In genomic region chr11:44208976-44209603, GRCh38 we compare ENCODE assay signal across 29 cellular contexts.
DNase-seq lines count a peak whose midpoint lies in the region; ATAC-seq, FAIRE-seq and TF ChIP-seq lines count a peak whose summit lies in the region.
"Had no signal": no experiment of that assay in that cellular context is flagged by ENCODE, and none has a peak within 500 bp of the region (broad histone marks: within the 10 kb centered on the region; RNA-seq: fewer than 3 reads in every experiment).

No MANE protein-coding gene starts in this region.

- H3K27ac Mint-ChIP-seq in astrocyte (ENCODE audit: unreplicated experiment) (no peak overlapping the region), GM23338 (no peak overlapping the region)
- H3K27ac Mint-ChIP-seq: activated CD8-positive, alpha-beta T cell treated with anti-CD3 and anti-CD28 coated beads for 36 hours; activated naive CD4-positive, alpha-beta T cell treated with anti-CD3 and anti-CD28 coated beads, Interleukin-2, amount 50 U/mL, for 24 hours; activated T-helper 2 cell treated with anti-CD3 and anti-CD28 coated beads, Interferon-gamma antibody, Interleukin-2, Interleukin-4, amounts not matched to agents 10 μg/mL and 5 μg/mL and 100 μg/mL, durations not matched to agents 14 hours and 24 hours and 36 hours had no signal

- H3K9me3 Mint-ChIP-seq in astrocyte (ENCODE audit: unreplicated experiment) (peaks cover 2% of the 10 kb centered on the region), GM23338 (peaks cover 8% of the 10 kb centered on the region; the same call in 2 of the 3 replicates)

- H3K4me3 ChIP-seq in astrocyte (ENCODE audit: insufficient read depth, low read depth, low read length) = no peak overlapping the region
- no peak overlapping the region for H3K4me3 ChIP-seq in osteoblast (ENCODE audit: insufficient read depth, low read length)
- no peak overlapping the region for H3K4me3 ChIP-seq in GM23338
- H3K4me3 ChIP-seq in HAP-1 = no peak overlapping the region
- H3K4me3 ChIP-seq: coronary artery, GM23248, left ventricle myocardium inferior, tibial artery had no signal

- H3K27me3 Mint-ChIP-seq in astrocyte (ENCODE audit: low read depth, unreplicated experiment) (no peaks in the 10 kb centered on the region), GM23338 (ENCODE audit: insufficient read depth, low read depth, poor library complexity) (no peaks in the 10 kb centered on the region)
- H3K27me3 Mint-ChIP-seq: activated CD8-positive, alpha-beta T cell treated with anti-CD3 and anti-CD28 coated beads for 36 hours; activated naive CD4-positive, alpha-beta T cell treated with anti-CD3 and anti-CD28 coated beads, Interleukin-2, amount 50 U/mL, for 24 hours had no signal

- H3K4me1 ChIP-seq in astrocyte (ENCODE audit: insufficient read depth, low read length) = no peaks in the 10 kb centered on the region
- peaks cover 13% of the 10 kb centered on the region for H3K4me1 ChIP-seq in osteoblast (ENCODE audit: insufficient read depth, low read length)
- H3K4me1 ChIP-seq in GM23338 (ENCODE audit: insufficient read depth) = no peaks in the 10 kb centered on the region
- H3K4me1 ChIP-seq in HAP-1 = no peaks in the 10 kb centered on the region
- H3K4me1 ChIP-seq: tibial artery had no signal

- no peaks in the 10 kb centered on the region for H3K79me2 ChIP-seq in astrocyte (ENCODE audit: insufficient read depth, low read length)
- no peaks in the 10 kb centered on the region for H3K79me2 ChIP-seq in osteoblast (ENCODE audit: insufficient read depth, low read length)
- H3K79me2 ChIP-seq in GM23338 (replicated peaks; ENCODE audit: insufficient read depth) = no peaks in the 10 kb centered on the region

- H3K4me1 Mint-ChIP-seq in astrocyte (ENCODE audit: low read depth, unreplicated experiment) (no peaks in the 10 kb centered on the region), GM23338 (no peaks in the 10 kb centered on the region)
- H3K4me1 Mint-ChIP-seq: activated naive CD4-positive, alpha-beta T cell treated with anti-CD3 and anti-CD28 coated beads, Interleukin-2, amount 50 U/mL, for 24 hours had no signal

- H3K4me2 ChIP-seq in astrocyte (ENCODE audit: low read length) = peak overlapping the region; percentile 27
- peak overlapping the region; percentile 11 for H3K4me2 ChIP-seq in osteoblast (ENCODE audit: insufficient read depth, low read length)
- no peak overlapping the region for H3K4me2 ChIP-seq in GM23338

- H3K36me3 ChIP-seq in astrocyte (ENCODE audit: insufficient read depth, low read length) = no peaks in the 10 kb centered on the region
- H3K36me3 ChIP-seq in osteoblast (ENCODE audit: insufficient read depth, low read length) = peaks cover 3% of the 10 kb centered on the region
- no peaks in the 10 kb centered on the region for H3K36me3 ChIP-seq in GM23338 (ENCODE audit: insufficient read depth)
- no peaks in the 10 kb centered on the region; the same call in 1 of the 2 replicates for H3K36me3 ChIP-seq in HAP-1 (replicated peaks)

- no peak overlapping the region for H3K9ac ChIP-seq in astrocyte (ENCODE audit: low read length)
- H3K9ac ChIP-seq: GM23248 had no signal

- no peaks in the 10 kb centered on the region for H4K20me1 ChIP-seq in astrocyte (ENCODE audit: insufficient read depth, low read length)
- H4K20me1 ChIP-seq in osteoblast (ENCODE audit: insufficient read depth, low read length) = no peaks in the 10 kb centered on the region
- H4K20me1 ChIP-seq in GM23338 (replicated peaks; ENCODE audit: insufficient read depth) = no peaks in the 10 kb centered on the region

- H3K9me3 ChIP-seq in astrocyte (ENCODE audit: insufficient read depth, low read depth, low read length) = no peaks in the 10 kb centered on the region
- no peaks in the 10 kb centered on the region for H3K9me3 ChIP-seq in osteoblast (ENCODE audit: low read depth, low read length)
- H3K9me3 ChIP-seq in HAP-1 = peaks cover 3% of the 10 kb centered on the region; the same call in 1 of the 2 replicates
- H3K9me3 ChIP-seq: tibial artery had no signal

- in situ Hi-C loops in HAP-1 (cut with MboI; ENCODE audit: low sequenced_read_pairs) = no loop called here

- FAIRE-seq in astrocyte (lab: Jason Lieb, UNC) = no peak
- FAIRE-seq: keratinocyte had no signal

- TF ChIP-seq CTCF in astrocyte (IDR thresholded peaks at IDR 0.05; ENCODE audit: insufficient read depth, low read depth, low read length) = no peak
- TF ChIP-seq CTCF in osteoblast (IDR thresholded peaks at IDR 0.05; ENCODE audit: extremely low read depth, low read depth, low read length) = no peak
- TF ChIP-seq CTCF in GM23338 (conservative IDR thresholded peaks at IDR 0.05; ENCODE audit: low read depth in 2 of 2) = no peak

- peaks cover 9% of the 10 kb centered on the region for H3K36me3 Mint-ChIP-seq in astrocyte (ENCODE audit: low read depth, unreplicated experiment)
- peaks cover 8% of the 10 kb centered on the region for H3K36me3 Mint-ChIP-seq in GM23338 (ENCODE audit: low read depth)

- no peak overlapping the region for H2AFZ ChIP-seq in astrocyte (ENCODE audit: low read depth, low read length)
- no peak overlapping the region for H2AFZ ChIP-seq in osteoblast (ENCODE audit: low read length)
- H2AFZ ChIP-seq in GM23338 = no peak overlapping the region
- H2AFZ ChIP-seq: GM23248 had no signal

- H3K27ac ChIP-seq in astrocyte (ENCODE audit: low read depth, low read length) (no peak overlapping the region), osteoblast (ENCODE audit: low read depth, low read length) (peak overlapping the region; percentile 40), GM23338 (ENCODE audit: low read depth) (no peak overlapping the region)
- H3K27ac ChIP-seq: C4-2B, coronary artery, GM23248, left ventricle myocardium inferior, tibial artery had no signal

- H3K4me3 Mint-ChIP-seq in astrocyte (ENCODE audit: unreplicated experiment) (no peak overlapping the region), GM23338 (no peak overlapping the region)
- H3K4me3 Mint-ChIP-seq: activated CD8-positive, alpha-beta T cell treated with anti-CD3 and anti-CD28 coated beads for 36 hours; activated naive CD4-positive, alpha-beta T cell treated with anti-CD3 and anti-CD28 coated beads, Interleukin-2, amount 50 U/mL, for 24 hours had no signal

- DNase-seq in EL (peak; percentile 25), HCEC 1CT (peak; percentile 18), astrocyte (ENCODE audit: low read depth) (peak; percentile 4), osteoblast (ENCODE audit: insufficient read length, low spot score, missing footprints) (peak; percentile 86), GM23338 (ENCODE audit: low spot score) (no peak), HAP-1 (ENCODE audit: low spot score in 2 of 2) (no peak)
- DNase-seq: activated CD8-positive, alpha-beta memory T cell treated with anti-CD3 and anti-CD28 coated beads, Interleukin-2, amount 50 U/mL, for 48 hours; activated CD8-positive, alpha-beta T cell treated with anti-CD3 and anti-CD28 coated beads for 36 hours; COR-L47; effector CD8-positive, alpha-beta T cell; GF-D8; GM23248; KG1; left ventricle myocardium inferior; NCI-H2029 treated with DMSO at 0.1 percent for 48 hours; NCI-H345; NCI-H69; posterior cingulate gyrus; right cardiac atrium; SHP77; stimulated activated CD4-positive, alpha-beta T cell treated with anti-CD3 and anti-CD28 coated beads, Interleukin-12 subunit alpha, Interleukin-12 subunit beta, amount 100 ng/mL, for 4 hours; stimulated activated CD4-positive, alpha-beta T cell treated with anti-CD3 and anti-CD28 coated beads, Interleukin-2, amount 100 ng/mL, for 48 hours; tibial artery had no signal

- no peaks in the 10 kb centered on the region for H3F3A ChIP-seq in GM23338 (replicated peaks; ENCODE audit: low read depth)

- H3K9me2 ChIP-seq in GM23338 (ENCODE audit: insufficient read depth) = no peaks in the 10 kb centered on the region

- no peaks in the 10 kb centered on the region for H3K27me3 ChIP-seq in astrocyte (ENCODE audit: insufficient read depth, low read length)
- H3K27me3 ChIP-seq in osteoblast (ENCODE audit: insufficient read depth, low read length) = no peaks in the 10 kb centered on the region
- H3K27me3 ChIP-seq in GM23338 (ENCODE audit: insufficient read depth) = no peaks in the 10 kb centered on the region
- H3K27me3 ChIP-seq in HAP-1 (ENCODE audit: low read depth) = no peaks in the 10 kb centered on the region
- H3K27me3 ChIP-seq: tibial artery had no signal

- no peak for ATAC-seq in GM23338
- no peak for ATAC-seq in GM21381 (IDR thresholded peaks at IDR 0.05; ENCODE audit: unreplicated experiment)
- ATAC-seq: activated CD8-positive, alpha-beta T cell treated with anti-CD3 and anti-CD28 coated beads for 36 hours; right cardiac atrium had no signal

TF ChIP-seq in GM23338, 12 proteins besides CTCF, POLR2A, EP300 and RAD21 (continues in another document):
- TF ChIP-seq ZNF114 (CRISPR knock-in tag; IDR thresholded peaks at IDR 0.05) (no peak), NANOG (IDR thresholded peaks at IDR 0.05; ENCODE audit: borderline replicate concordance) (no peak), STAT1 (IDR thresholded peaks at IDR 0.05; ENCODE audit: unreplicated experiment) (no peak), ZNF331 (CRISPR knock-in tag; IDR thresholded peaks at IDR 0.05; ENCODE audit: low read depth) (no peak), CREB1 (CRISPR knock-in tag; IDR thresholded peaks at IDR 0.05; ENCODE audit: low read depth) (no peak), JUNB (IDR thresholded peaks at IDR 0.05; ENCODE audit: unreplicated experiment) (no peak), POLR2AphosphoS5 (IDR thresholded peaks at IDR 0.05; ENCODE audit: low read depth) (no peak), EZH2 (IDR thresholded peaks at IDR 0.05; ENCODE audit: low read depth, unreplicated experiment) (no peak)
- TF ChIP-seq, protein P1, sequence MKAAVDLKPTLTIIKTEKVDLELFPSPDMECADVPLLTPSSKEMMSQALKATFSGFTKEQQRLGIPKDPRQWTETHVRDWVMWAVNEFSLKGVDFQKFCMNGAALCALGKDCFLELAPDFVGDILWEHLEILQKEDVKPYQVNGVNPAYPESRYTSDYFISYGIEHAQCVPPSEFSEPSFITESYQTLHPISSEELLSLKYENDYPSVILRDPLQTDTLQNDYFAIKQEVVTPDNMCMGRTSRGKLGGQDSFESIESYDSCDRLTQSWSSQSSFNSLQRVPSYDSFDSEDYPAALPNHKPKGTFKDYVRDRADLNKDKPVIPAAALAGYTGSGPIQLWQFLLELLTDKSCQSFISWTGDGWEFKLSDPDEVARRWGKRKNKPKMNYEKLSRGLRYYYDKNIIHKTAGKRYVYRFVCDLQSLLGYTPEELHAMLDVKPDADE (IDR thresholded peaks at IDR 0.05) = no peak

Comparison
In these comparisons a context has a peak if more than half of its experiments do, and no peak if none do; other contexts are left out.
1. DNase-seq: peak in EL (single experiment), HCEC 1CT (single experiment), astrocyte (single experiment) and osteoblast (single experiment); none in GM23338 (single experiment) and HAP-1 (0 of 2).